23 cellular contexts compared by ENCODE assay signal in the genomic region with DNA sequence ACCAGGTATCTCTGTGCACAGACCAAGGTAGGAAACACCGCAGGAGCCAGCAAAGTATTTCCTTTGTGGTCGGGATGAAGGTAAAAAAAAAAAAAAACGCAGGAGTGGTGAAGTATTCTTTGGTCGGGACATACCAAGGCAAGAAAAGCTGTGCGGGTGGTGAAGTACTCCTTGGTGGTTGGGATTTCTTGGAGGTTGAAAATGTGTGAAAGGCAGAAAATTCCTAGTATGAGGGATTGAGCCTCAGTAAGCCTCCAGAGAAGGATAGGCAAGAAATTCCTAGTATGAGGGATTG.
DNase-seq lines count a peak whose midpoint lies in the region; ATAC-seq and TF ChIP-seq lines count a peak whose summit lies in the region.
"Had no signal": no experiment of that assay in that cellular context is flagged by ENCODE, and none has a peak within 500 bp of the region (broad histone marks: within the 10 kb centered on the region; RNA-seq: fewer than 3 reads in every experiment).

No MANE protein-coding gene starts in this region.

- H2AK5ac ChIP-seq in mesendoderm (ENCODE audit: low read length): no peak overlapping the region

- H2AFZ ChIP-seq in smooth muscle cell (ENCODE audit: low read depth) (peak overlapping the region; percentile 54), mammary epithelial cell (ENCODE audit: low read depth, low read length) (no peak overlapping the region)

- H3K4me3 ChIP-seq in endodermal cell (ENCODE audit: low read length) (peak overlapping the region; percentile 15), smooth muscle cell (no peak overlapping the region), mesendoderm (ENCODE audit: low read length) (no peak overlapping the region), mammary epithelial cell (replicated peaks in 1 of 3; ENCODE audit: insufficient read depth in 1 of 3, low read depth in 2 of 3, low read length in 3 of 3) (no peak overlapping the region)
- H3K4me3 ChIP-seq: BLaER1, GM12878 had no signal

- no peaks in the 10 kb centered on the region for H3K79me1 ChIP-seq in mesendoderm (ENCODE audit: low read length)

- dilution Hi-C loops in mammary epithelial cell (cut with HindIII; ENCODE audit: low sequenced_read_pairs): no loop called here

- H3K9ac ChIP-seq in endodermal cell (ENCODE audit: extremely low read depth, low read length, poor library complexity, severe bottlenecking): no peak overlapping the region
- peak overlapping the region; percentile 66 for H3K9ac ChIP-seq in smooth muscle cell (ENCODE audit: low read depth)
- no peak overlapping the region for H3K9ac ChIP-seq in mesendoderm (ENCODE audit: low read length)
- no peak overlapping the region for H3K9ac ChIP-seq in mammary epithelial cell (ENCODE audit: insufficient read depth, low read length)
- H3K9ac ChIP-seq: BLaER1 had no signal

- H3K4me2 ChIP-seq in smooth muscle cell: peak overlapping the region; percentile 48
- H3K4me2 ChIP-seq in mesendoderm (ENCODE audit: low read length): no peak overlapping the region
- H3K4me2 ChIP-seq in mammary epithelial cell (ENCODE audit: insufficient read depth, low read depth, low read length): no peak overlapping the region
- H3K4me2 ChIP-seq: BLaER1 had no signal

- H3K79me2 ChIP-seq in smooth muscle cell (ENCODE audit: low read depth): no peaks in the 10 kb centered on the region
- no peaks in the 10 kb centered on the region for H3K79me2 ChIP-seq in mesendoderm (ENCODE audit: control insufficient read depth, insufficient read depth, low read length)
- H3K79me2 ChIP-seq in mammary epithelial cell (ENCODE audit: insufficient read depth, low read length): no peaks in the 10 kb centered on the region

- H3K27ac ChIP-seq in endodermal cell (ENCODE audit: low read depth, low read length) (no peak overlapping the region), smooth muscle cell (ENCODE audit: low read depth) (peak overlapping the region; percentile 85), mesendoderm (ENCODE audit: low read depth, low read length) (no peak overlapping the region), mammary epithelial cell (ENCODE audit: insufficient read depth, low read depth, low read length) (no peak overlapping the region)
- H3K27ac ChIP-seq: BLaER1 had no signal

- H3K27me3 ChIP-seq in endodermal cell (ENCODE audit: control insufficient read depth, insufficient read depth, low read length, poor library complexity, severe bottlenecking) (no peaks in the 10 kb centered on the region), smooth muscle cell (ENCODE audit: low read depth) (no peaks in the 10 kb centered on the region), mesendoderm (ENCODE audit: insufficient read depth, low read length, poor library complexity) (no peaks in the 10 kb centered on the region), mammary epithelial cell (ENCODE audit: insufficient read depth, low read length) (no peaks in the 10 kb centered on the region)
- H3K27me3 ChIP-seq: BE2C, BLaER1 had no signal

- H3K4ac ChIP-seq in mesendoderm (ENCODE audit: low read depth, low read length): no peak overlapping the region

- no peak overlapping the region for H3K23ac ChIP-seq in mesendoderm (ENCODE audit: low read length)

- H3K4me3 Mint-ChIP-seq in WTC11 (no peak overlapping the region), endodermal cell (no peak overlapping the region), endothelial cell (ENCODE audit: unreplicated experiment) (no peak overlapping the region)
- H3K4me3 Mint-ChIP-seq: CD14-positive monocyte; CD4-positive, alpha-beta memory T cell; CD4-positive, CD25-positive, alpha-beta regulatory T cell; CD8-positive, alpha-beta memory T cell had no signal

- H3K9me3 ChIP-seq in endodermal cell (ENCODE audit: control insufficient read depth, low read length): peaks cover 36% of the 10 kb centered on the region
- H3K9me3 ChIP-seq in smooth muscle cell (replicated peaks; ENCODE audit: low read depth): no peaks in the 10 kb centered on the region
- peaks cover 18% of the 10 kb centered on the region for H3K9me3 ChIP-seq in mammary epithelial cell (replicated peaks; ENCODE audit: insufficient read depth, low read length)

- no peak overlapping the region for H4K8ac ChIP-seq in mesendoderm (ENCODE audit: low read depth, low read length)

- 97% methylated on average over 5 of the region's 5 CpGs for WGBS in endodermal cell (ENCODE audit: insufficient coverage in 1 of 2, insufficient read length in 1 of 2), 2 experiments
- WGBS in smooth muscle cell (ENCODE audit: low lambda C conversion rate): 38% methylated on average over 5 of the region's 5 CpGs
- WGBS in mesendoderm (ENCODE audit: extremely low coverage, insufficient coverage, low lambda C conversion rate): no CpG with 5 or more reads among the region's 5 CpGs
- WGBS in mammary epithelial cell (ENCODE audit: low coverage, missing lambda C conversion rate): 67% methylated on average over 4 of the region's 5 CpGs

- H3K4me1 Mint-ChIP-seq in WTC11: peaks cover 37% of the 10 kb centered on the region
- peaks cover 7% of the 10 kb centered on the region for H3K4me1 Mint-ChIP-seq in endodermal cell
- H3K4me1 Mint-ChIP-seq in endothelial cell (ENCODE audit: unreplicated experiment): peaks cover 5% of the 10 kb centered on the region
- H3K4me1 Mint-ChIP-seq: CD14-positive monocyte; CD4-positive, alpha-beta memory T cell; CD4-positive, CD25-positive, alpha-beta regulatory T cell; CD8-positive, alpha-beta memory T cell had no signal

- H3K4me1 ChIP-seq in endodermal cell (ENCODE audit: control insufficient read depth, insufficient read depth, low read length) (no peaks in the 10 kb centered on the region), smooth muscle cell (ENCODE audit: low read depth) (peaks cover 34% of the 10 kb centered on the region), mesendoderm (ENCODE audit: control insufficient read depth, low read depth, low read length) (no peaks in the 10 kb centered on the region), mammary epithelial cell (ENCODE audit: insufficient read depth, low read length) (no peaks in the 10 kb centered on the region)

- no peak overlapping the region for H3K18ac ChIP-seq in mesendoderm (ENCODE audit: low read length)

- POLR2A ChIA-PET in WTC11 (lab: Charles Lee): interaction anchor here (0.6 to 0.7 kb wide), 2 partner anchors 721 to 1490 kb away, joined by 4 to 5 read pairs; no protein-coding TSS in a partner anchor

- H2BK5ac ChIP-seq in mesendoderm (ENCODE audit: low read length): no peak overlapping the region

- H3K56ac ChIP-seq in mesendoderm (ENCODE audit: low read length): no peak overlapping the region

- H3K36me3 Mint-ChIP-seq in WTC11: peaks cover 39% of the 10 kb centered on the region
- H3K36me3 Mint-ChIP-seq in endodermal cell (ENCODE audit: low read depth): peaks cover 2% of the 10 kb centered on the region
- H3K36me3 Mint-ChIP-seq in endothelial cell (ENCODE audit: low read depth, unreplicated experiment): peaks cover 8% of the 10 kb centered on the region
- H3K36me3 Mint-ChIP-seq: CD14-positive monocyte; CD4-positive, CD25-positive, alpha-beta regulatory T cell; CD8-positive, alpha-beta memory T cell had no signal

- in situ Hi-C loops in mammary epithelial cell (cut with MboI; ENCODE audit: low sequenced_read_pairs in 2 of 2): no loop called here

- TF ChIP-seq CTCF in WTC11 (IDR thresholded peaks at IDR 0.05): no peak
- TF ChIP-seq CTCF in endodermal cell (conservative IDR thresholded peaks at IDR 0.05): no peak
- TF ChIP-seq CTCF in smooth muscle cell (IDR thresholded peaks at IDR 0.05; ENCODE audit: borderline replicate concordance, insufficient read depth, poor library complexity, severe bottlenecking): no peak
- TF ChIP-seq CTCF in endothelial cell (IDR thresholded peaks at IDR 0.05; ENCODE audit: unreplicated experiment): no peak
- TF ChIP-seq CTCF in mammary epithelial cell (conservative IDR thresholded peaks at IDR 0.05 in 1 of 2, IDR thresholded peaks at IDR 0.05 in 1 of 2; ENCODE audit: extremely low read depth in 1 of 2, insufficient read depth in 1 of 2, low read depth in 1 of 2, low read length in 2 of 2): no peak

- H3K36me3 ChIP-seq in endodermal cell (ENCODE audit: control insufficient read depth, insufficient read depth, low read length) (peaks cover 3% of the 10 kb centered on the region), smooth muscle cell (ENCODE audit: low read depth) (no peaks in the 10 kb centered on the region), mesendoderm (ENCODE audit: control insufficient read depth, insufficient read depth, low read length) (no peaks in the 10 kb centered on the region), mammary epithelial cell (ENCODE audit: insufficient read depth, low read length) (no peaks in the 10 kb centered on the region)
- H3K36me3 ChIP-seq: BE2C, BLaER1 had no signal

- peak; percentile 15 for ATAC-seq in WTC11
- ATAC-seq: GM12878 had no signal

- H3K9me3 Mint-ChIP-seq in WTC11 (peaks cover 33% of the 10 kb centered on the region), endodermal cell (peaks cover 27% of the 10 kb centered on the region), endothelial cell (ENCODE audit: unreplicated experiment) (peaks cover 14% of the 10 kb centered on the region)

- no peak overlapping the region for H2BK15ac ChIP-seq in mesendoderm (replicated peaks; ENCODE audit: low read depth)

- no peaks in the 10 kb centered on the region for H3F3A ChIP-seq in smooth muscle cell (ENCODE audit: low read depth)

- CTCF ChIA-PET in WTC11 (lab: Charles Lee) (no interaction called here), mammary epithelial cell (lab: Charles Lee; ENCODE audit: low non-redundant PET) (no interaction called here)

- H4K20me1 ChIP-seq in smooth muscle cell (ENCODE audit: low read depth) (no peaks in the 10 kb centered on the region), mammary epithelial cell (ENCODE audit: insufficient read depth, low read length) (no peaks in the 10 kb centered on the region)
- H4K20me1 ChIP-seq: BLaER1 had no signal

- DNase-seq in WTC11 (ENCODE audit: low spot score) (no peak), endodermal cell (no peak), smooth muscle cell (lab: John Stamatoyannopoulos, UW; ENCODE audit: unreplicated experiment) (no peak), mesendoderm (no peak), endothelial cell (ENCODE audit: low spot score) (no peak), mammary epithelial cell (no peak)
- DNase-seq: 8988T; ACHN; BE2C; C1 segment of cervical spinal cord; CD4-positive, alpha-beta memory T cell; CD4-positive, CD25-positive, alpha-beta regulatory T cell; CD8-positive, alpha-beta memory T cell; COR-L47; DMS 273 treated with DMSO at 0.1 percent for 48 hours; DMS153; DMS79; DND-41; EL; GDM1 had no signal

- no TSS peak for BruUV-seq in mammary epithelial cell (replicated peaks; lab: Mats Ljungman, UMichigan)

- no peak overlapping the region for H4K5ac ChIP-seq in mesendoderm (ENCODE audit: low read length)

- H3K27ac Mint-ChIP-seq in WTC11 (0 out of 2 replicates have a peak overlapping the region, but pooled peaks have one; percentile 16), endodermal cell (no peak overlapping the region), endothelial cell (ENCODE audit: unreplicated experiment) (no peak overlapping the region)
- H3K27ac Mint-ChIP-seq: CD14-positive monocyte; CD4-positive, alpha-beta memory T cell; CD4-positive, CD25-positive, alpha-beta regulatory T cell; CD8-positive, alpha-beta memory T cell had no signal

- H3K27me3 Mint-ChIP-seq in WTC11 (ENCODE audit: low read depth): no peaks in the 10 kb centered on the region; the same call in 1 of the 2 replicates
- no peaks in the 10 kb centered on the region for H3K27me3 Mint-ChIP-seq in endodermal cell (ENCODE audit: insufficient read depth)
- H3K27me3 Mint-ChIP-seq in endothelial cell (ENCODE audit: unreplicated experiment): no peaks in the 10 kb centered on the region
- H3K27me3 Mint-ChIP-seq: CD4-positive, alpha-beta memory T cell; CD4-positive, CD25-positive, alpha-beta regulatory T cell; CD8-positive, alpha-beta memory T cell had no signal

- no peak overlapping the region for H2BK120ac ChIP-seq in mesendoderm (ENCODE audit: low read depth, low read length)

- intact Hi-C loops in mammary epithelial cell (cut with micrococcal nuclease): no loop called here
